ENCODE assay signal across 1 cellular context in genomic region chr10:132716691-132717490, GRCh38.
TF ChIP-seq lines count a peak whose summit lies in the region.

No MANE protein-coding gene starts in this region.

TF ChIP-seq in GM23338, 12 proteins besides CTCF, POLR2A, EP300 and RAD21 (continued from another document):
- TF ChIP-seq REST (IDR thresholded peaks at IDR 0.05; ENCODE audit: unreplicated experiment) = no peak
